8 cellular contexts compared by ENCODE assay signal in genomic region chr9:135702002-135702721, GRCh38. TPM values are rescaled to one million over a fixed set of nuclear protein-coding genes. Genes with fewer than 3 reads are reported as not detected.
DNase-seq lines count a peak whose midpoint lies in the region; ATAC-seq and TF ChIP-seq lines count a peak whose summit lies in the region.

KCNT1 (plus strand) TSS chr9:135702185; CDS start chr9:135702259, 74 bp downstream.

- no peak within 1 kb of the TSS for H3K4me3 Mint-ChIP-seq in mesothelial cell of epicardium

- DNase-seq in NCI-H1417 (lab: John Stamatoyannopoulos, UW) (peak; percentile 8 to 74 (median 62)), NCI-H1417 treated with DMSO at 0.1 percent for 48 hours (lab: John Stamatoyannopoulos, UW) (no peak), NCI-H1105 treated with DMSO at 0.1 percent for 48 hours (lab: John Stamatoyannopoulos, UW) (peak; percentile 37), mesothelial cell of epicardium (ENCODE audit: low spot score in 2 of 2, unreplicated experiment in 2 of 2) (peak; percentile 64 to 91)
- DNase-seq in activated CD4-positive, alpha-beta T cell treated with anti-CD3 and anti-CD28 coated beads, Interleukin-2, amount 50 U/mL, for 24 hours (ENCODE audit: low read depth in 1 of 2, low spot score in 1 of 2): peak; percentile 32 to 35
- peak; percentile 38 for DNase-seq in effector CD8-positive, alpha-beta T cell (lab: John Stamatoyannopoulos, UW)
- peak; percentile 72 for DNase-seq in stimulated activated naive CD8-positive, alpha-beta T cell treated with anti-CD3 and anti-CD28 coated beads, Interleukin-15, Interleukin-2, amounts not matched to agents 100 U/mL and 50 U/mL, for 24 hours

- no peak within 1 kb of the TSS for H3K27ac Mint-ChIP-seq in mesothelial cell of epicardium

- no peak for ATAC-seq in stimulated activated naive CD8-positive, alpha-beta T cell treated with anti-CD3 and anti-CD28 coated beads, Interleukin-15, Interleukin-2, amounts not matched to agents 100 U/mL and 50 U/mL, for 24 hours
- ATAC-seq in GM21717 (IDR thresholded peaks at IDR 0.05; ENCODE audit: unreplicated experiment): no peak

- H3K9me3 Mint-ChIP-seq in mesothelial cell of epicardium: no peaks in the 10 kb centered on the region

- H3K27me3 Mint-ChIP-seq in mesothelial cell of epicardium (ENCODE audit: low read depth): peaks cover 36% of the 10 kb centered on the region

- peaks cover 1% of the 10 kb centered on the region for H3K4me1 Mint-ChIP-seq in mesothelial cell of epicardium

- TF ChIP-seq CTCF in mesothelial cell of epicardium (IDR thresholded peaks at IDR 0.05; ENCODE audit: unreplicated experiment): peak; percentile 98

- no peaks in the 10 kb centered on the region for H3K36me3 Mint-ChIP-seq in mesothelial cell of epicardium

RNA-seq across cellular contexts. Expression of gene KCNT1, which starts in this region (rescaled TPM):
- total RNA-seq in mesothelial cell of epicardium: 0.09 TPM in 2 of 3 replicates, not detected in the other

Comparison
In these comparisons a context has a peak if more than half of its experiments do, and no peak if none do; other contexts are left out.
1. Peak in DNase-seq in mesothelial cell of epicardium; RNA of the gene not detected or under 1 TPM.